ENCODE assay signal across 7 cellular contexts in genomic region chr22:42719656-42720262, GRCh38. TPM values are rescaled to one million over a fixed set of nuclear protein-coding genes. Genes with fewer than 3 reads are reported as not detected.
DNase-seq lines count a peak whose midpoint lies in the region; ATAC-seq lines count a peak whose summit lies in the region.

No MANE protein-coding gene starts in this region.

- peaks cover 67% of the 10 kb centered on the region for H3K27me3 Mint-ChIP-seq in activated T-cell treated with anti-CD3 and anti-CD28 coated beads, Interleukin-2, amount 50 U/mL, for 72 hours (ENCODE audit: low read depth)

- peak in 1 of 2 experiments; percentile 41 for DNase-seq in HAP-1 (ENCODE audit: low spot score in 2 of 2)
- DNase-seq in activated T-cell treated with anti-CD3 and anti-CD28 coated beads, Interleukin-2, amount 50 U/mL, for 72 hours: no peak
- DNase-seq in stimulated activated effector memory CD8-positive, alpha-beta T cell treated with anti-CD3 and anti-CD28 coated beads, Interleukin-12 subunit alpha, Interleukin-12 subunit beta, amount 100 ng/mL, for 72 hours (ENCODE audit: low spot score in 2 of 2): no peak
- no peak for DNase-seq in GM19240 (ENCODE audit: insufficient read length, low spot score)

- ATAC-seq in activated T-cell treated with anti-CD3 and anti-CD28 coated beads, Interleukin-2, amount 50 U/mL, for 72 hours (replicated peaks in 1 of 2): no peak
- ATAC-seq in stimulated activated effector memory CD8-positive, alpha-beta T cell treated with anti-CD3 and anti-CD28 coated beads, Interleukin-12 subunit alpha, Interleukin-12 subunit beta, amount 100 ng/mL, for 72 hours: no peak
- ATAC-seq in HG02981 (IDR thresholded peaks at IDR 0.05; ENCODE audit: unreplicated experiment) (no peak), HG02759 (IDR thresholded peaks at IDR 0.05; ENCODE audit: unreplicated experiment) (no peak)

- H3K36me3 ChIP-seq in HAP-1 (replicated peaks): no peaks in the 10 kb centered on the region

- H3K4me1 Mint-ChIP-seq in activated T-cell treated with anti-CD3 and anti-CD28 coated beads, Interleukin-2, amount 50 U/mL, for 72 hours (ENCODE audit: low read depth): peaks cover 8% of the 10 kb centered on the region
- H3K4me1 Mint-ChIP-seq in stimulated activated effector memory CD8-positive, alpha-beta T cell treated with anti-CD3 and anti-CD28 coated beads, Interleukin-12 subunit alpha, Interleukin-12 subunit beta, amount 100 ng/mL, for 72 hours: peaks cover 34% of the 10 kb centered on the region

- H3K27ac Mint-ChIP-seq in activated T-cell treated with anti-CD3 and anti-CD28 coated beads, Interleukin-2, amount 50 U/mL, for 72 hours: no peak overlapping the region
- H3K27ac Mint-ChIP-seq in stimulated activated effector memory CD8-positive, alpha-beta T cell treated with anti-CD3 and anti-CD28 coated beads, Interleukin-12 subunit alpha, Interleukin-12 subunit beta, amount 100 ng/mL, for 72 hours: no peak overlapping the region

- in situ Hi-C loops in HAP-1 (cut with MboI; ENCODE audit: low sequenced_read_pairs): no loop called here

- H3K4me1 ChIP-seq in HAP-1: peaks cover 10% of the 10 kb centered on the region

- peak overlapping the region; percentile 53 for H3K4me3 ChIP-seq in HAP-1
- peak overlapping the region; percentile 66 for H3K4me3 ChIP-seq in iPS-11a (ENCODE audit: low read depth, low read length)

- H3K9me3 Mint-ChIP-seq in activated T-cell treated with anti-CD3 and anti-CD28 coated beads, Interleukin-2, amount 50 U/mL, for 72 hours: no peaks in the 10 kb centered on the region
- H3K9me3 Mint-ChIP-seq in stimulated activated effector memory CD8-positive, alpha-beta T cell treated with anti-CD3 and anti-CD28 coated beads, Interleukin-12 subunit alpha, Interleukin-12 subunit beta, amount 100 ng/mL, for 72 hours: no peaks in the 10 kb centered on the region

- no peaks in the 10 kb centered on the region for H3K27me3 ChIP-seq in HAP-1 (ENCODE audit: low read depth)

- H3K4me3 Mint-ChIP-seq in activated T-cell treated with anti-CD3 and anti-CD28 coated beads, Interleukin-2, amount 50 U/mL, for 72 hours: peak overlapping the region; percentile 63 to 74
- H3K4me3 Mint-ChIP-seq in stimulated activated effector memory CD8-positive, alpha-beta T cell treated with anti-CD3 and anti-CD28 coated beads, Interleukin-12 subunit alpha, Interleukin-12 subunit beta, amount 100 ng/mL, for 72 hours: peak overlapping the region; percentile 61

- no peaks in the 10 kb centered on the region for H3K9me3 ChIP-seq in HAP-1

- peaks cover 5 to 6% of the 10 kb centered on the region in 2 donors for H3K36me3 Mint-ChIP-seq in activated T-cell treated with anti-CD3 and anti-CD28 coated beads, Interleukin-2, amount 50 U/mL, for 72 hours (ENCODE audit: insufficient read depth in 2 of 2)
- no peaks in the 10 kb centered on the region for H3K36me3 Mint-ChIP-seq in stimulated activated effector memory CD8-positive, alpha-beta T cell treated with anti-CD3 and anti-CD28 coated beads, Interleukin-12 subunit alpha, Interleukin-12 subunit beta, amount 100 ng/mL, for 72 hours

RNA-seq across cellular contexts. Expression of gene A4GALT, which starts 0.9 kb away (rescaled TPM):
- under 1 TPM in 1 of 2 donors, not detected in 1; 0.46 TPM for total RNA-seq in activated T-cell treated with anti-CD3 and anti-CD28 coated beads, Interleukin-2, amount 50 U/mL, for 72 hours
